ENCODE assay signal across 23 cellular contexts in the genomic region with DNA sequence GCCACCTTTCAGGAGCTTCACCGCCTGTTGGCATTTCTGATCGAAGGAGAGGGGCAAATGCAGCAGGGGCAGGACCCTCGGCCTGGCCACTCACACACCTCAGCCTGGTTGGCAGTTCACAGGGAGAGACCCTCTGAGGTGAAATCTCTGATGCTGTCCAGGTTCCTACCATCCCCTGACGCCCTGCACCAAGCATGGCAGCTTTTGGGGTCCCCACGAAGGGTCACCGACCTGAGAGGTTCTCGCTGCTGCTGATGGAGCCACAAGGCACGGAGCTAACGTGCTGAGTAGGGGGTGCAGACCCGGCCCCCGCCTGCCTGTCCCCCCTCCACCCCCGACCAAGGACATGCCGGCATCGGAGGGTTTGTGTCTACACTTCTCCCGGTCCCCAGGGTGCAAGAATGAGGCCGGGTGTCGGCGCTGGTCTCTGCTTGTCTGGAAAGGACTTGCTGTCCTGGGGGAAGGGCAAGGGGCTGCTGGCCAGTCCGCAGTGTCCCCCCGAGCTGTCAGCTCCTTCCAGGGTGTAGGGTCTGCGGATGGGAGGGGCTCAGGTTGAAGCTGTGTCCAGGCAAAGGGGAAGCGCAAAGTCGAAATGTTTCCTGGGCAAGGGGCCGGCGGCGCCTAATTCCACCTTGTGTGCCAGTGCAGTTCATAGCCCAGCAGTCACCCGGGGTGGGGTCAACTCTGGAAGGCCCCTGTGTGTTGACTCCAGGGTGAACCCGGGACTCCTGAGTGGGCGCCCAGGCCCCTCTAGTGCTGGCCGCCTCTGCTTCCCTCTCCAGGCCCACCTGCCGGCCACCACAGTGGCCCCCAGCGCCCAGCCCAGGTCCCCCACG.
"Had no signal": no experiment of that assay in that cellular context is flagged by ENCODE, and none has a peak within 500 bp of the region (broad histone marks: within the 10 kb centered on the region; RNA-seq: fewer than 3 reads in every experiment).

No MANE protein-coding gene starts in this region.

- H3K27ac Mint-ChIP-seq: activated naive CD8-positive, alpha-beta T cell treated with anti-CD3 and anti-CD28 coated beads for 36 hours; activated T-cell treated with anti-CD3 and anti-CD28 coated beads, Interleukin-2, amount 50 U/mL, for 24 hours; effector memory CD8-positive, alpha-beta T cell; memory B cell; nephron had no signal

- H3K27me3 Mint-ChIP-seq: activated naive CD8-positive, alpha-beta T cell treated with anti-CD3 and anti-CD28 coated beads for 36 hours; activated T-cell treated with anti-CD3 and anti-CD28 coated beads, Interleukin-2, amount 50 U/mL, for 24 hours; T-cell had no signal

- H3K9me3 Mint-ChIP-seq: central memory CD8-positive, alpha-beta T cell had no signal

- H3K27me3 ChIP-seq: vagina had no signal

- H3K4me1 ChIP-seq: tibial nerve, vagina had no signal

- H3K4me1 Mint-ChIP-seq: memory B cell had no signal

- H3K4me3 ChIP-seq: smooth muscle cell, tibial nerve, vagina had no signal

- H3K36me3 ChIP-seq: tibial nerve, vagina had no signal

- H3K27ac ChIP-seq: tibial nerve, vagina had no signal

- ATAC-seq: effector memory CD8-positive, alpha-beta T cell; esophagus mucosa; sciatic nerve; T-cell had no signal

- H3K4me2 ChIP-seq: smooth muscle cell had no signal

- DNase-seq: activated CD4-positive, alpha-beta T cell treated with anti-CD3 and anti-CD28 coated beads for 1 hour; activated CD8-positive, alpha-beta memory T cell treated with anti-CD3 and anti-CD28 coated beads, Interleukin-2, amount 50 U/mL, for 4 hours; activated naive CD4-positive, alpha-beta T cell treated with Interleukin-2 at 50 U/mL for 16 hours; activated naive CD8-positive, alpha-beta T cell treated with anti-CD3 and anti-CD28 coated beads for 36 hours; activated T-cell treated with anti-CD3 and anti-CD28 coated beads, Interleukin-2, amount 50 U/mL, for 24 hours; effector memory CD8-positive, alpha-beta T cell; foreskin melanocyte; glutamatergic neuron; hypothalamus; nucleus accumbens; posterior cingulate gyrus; stimulated activated CD4-positive, alpha-beta T cell treated with anti-CD3 and anti-CD28 coated beads, Interleukin-4, amount 100 ng/mL, for 1 hour; stimulated activated naive CD4-positive, alpha-beta T cell treated with Interleukin-2 at 50 U/mL for 16 hours; T-helper 9 cell had no signal

- H3K4me3 Mint-ChIP-seq: activated naive CD8-positive, alpha-beta T cell treated with anti-CD3 and anti-CD28 coated beads for 36 hours; activated T-cell treated with anti-CD3 and anti-CD28 coated beads, Interleukin-2, amount 50 U/mL, for 24 hours; central memory CD8-positive, alpha-beta T cell; effector memory CD8-positive, alpha-beta T cell; memory B cell; nephron; T-cell had no signal
